In genomic region chr22:46798041-46798365, GRCh38 we compare ENCODE assay signal across 15 cellular contexts. TPM values are rescaled to one million over a fixed set of nuclear protein-coding genes. Genes with fewer than 3 reads are reported as not detected.
DNase-seq lines count a peak whose midpoint lies in the region; ATAC-seq and TF ChIP-seq lines count a peak whose summit lies in the region.
"Had no signal": no experiment of that assay in that cellular context is flagged by ENCODE, and none has a peak within 500 bp of the region (broad histone marks: within the 10 kb centered on the region; RNA-seq: fewer than 3 reads in every experiment).

No MANE protein-coding gene starts in this region.

- DNase-seq in activated T-cell treated with anti-CD3 and anti-CD28 coated beads, Interleukin-2, amount 50 U/mL, for 24 hours = no peak
- no peak for DNase-seq in activated T-cell treated with anti-CD3 and anti-CD28 coated beads, Interleukin-2, amount 50 U/mL, for 4 hours
- DNase-seq in HFFc6 (no peak), endodermal cell (no peak), heart right ventricle (no peak)
- DNase-seq: NCI-H1436 treated with DMSO at 0.1 percent for 48 hours, SIG-M5 had no signal

- no peak overlapping the region for H3K9ac ChIP-seq in endodermal cell (ENCODE audit: extremely low read depth, low read length, poor library complexity, severe bottlenecking)

- peaks cover 38% of the 10 kb centered on the region for H3K36me3 ChIP-seq in endodermal cell (ENCODE audit: control insufficient read depth, insufficient read depth, low read length)
- peaks cover 0 to 88% (median 33%) of the 10 kb centered on the region in 9 donors for H3K36me3 ChIP-seq in heart right ventricle

- no peak for ATAC-seq in activated T-cell treated with anti-CD3 and anti-CD28 coated beads, Interleukin-2, amount 50 U/mL, for 4 hours
- ATAC-seq in stimulated activated memory B cell treated with anti-CD40 and anti-IgM and Interleukin-4, amounts not matched to agents 10 μg/mL and 1 μg/mL and 100 μg/mL, for 72 hours = no peak
- ATAC-seq in GM21529 (IDR thresholded peaks at IDR 0.05; ENCODE audit: unreplicated experiment) (no peak), GM19324 (IDR thresholded peaks at IDR 0.05; ENCODE audit: low FRiP score, unreplicated experiment) (no peak), heart right ventricle (no peak)

- peaks cover 25% of the 10 kb centered on the region for H3K4me1 Mint-ChIP-seq in activated T-cell treated with anti-CD3 and anti-CD28 coated beads, Interleukin-2, amount 50 U/mL, for 24 hours (ENCODE audit: low read depth)
- H3K4me1 Mint-ChIP-seq in activated T-cell treated with anti-CD3 and anti-CD28 coated beads, Interleukin-2, amount 50 U/mL, for 4 hours (ENCODE audit: low read depth) = peaks cover 11% of the 10 kb centered on the region
- H3K4me1 Mint-ChIP-seq in HFFc6 (ENCODE audit: low read depth) = peaks cover 8% of the 10 kb centered on the region; the same call in 1 of the 2 replicates
- peaks cover 12% of the 10 kb centered on the region for H3K4me1 Mint-ChIP-seq in endodermal cell
- H3K4me1 Mint-ChIP-seq in stimulated activated memory B cell treated with anti-CD40 and anti-IgM and Interleukin-4, amounts not matched to agents 10 μg/mL and 1 μg/mL and 100 μg/mL, for 72 hours = peaks cover 58% of the 10 kb centered on the region
- H3K4me1 Mint-ChIP-seq: mesothelial cell of epicardium had no signal

- no peaks in the 10 kb centered on the region for H3K27me3 ChIP-seq in endodermal cell (ENCODE audit: control insufficient read depth, insufficient read depth, low read length, poor library complexity, severe bottlenecking)
- H3K27me3 ChIP-seq in heart right ventricle = no peaks in the 10 kb centered on the region
- H3K27me3 ChIP-seq: colonic mucosa, Peyer's patch, upper lobe of right lung had no signal

- no peak overlapping the region for H3K27ac ChIP-seq in endodermal cell (ENCODE audit: low read depth, low read length)
- no peak overlapping the region for H3K27ac ChIP-seq in heart right ventricle
- H3K27ac ChIP-seq: colonic mucosa, upper lobe of right lung had no signal

- TF ChIP-seq CTCF in HFFc6 (IDR thresholded peaks at IDR 0.05) (no peak), endodermal cell (conservative IDR thresholded peaks at IDR 0.05) (no peak), heart right ventricle (IDR thresholded peaks at IDR 0.05) (no peak)

- H3K9me3 ChIP-seq in endodermal cell (ENCODE audit: control insufficient read depth, low read length) (no peaks in the 10 kb centered on the region), heart right ventricle (no peaks in the 10 kb centered on the region)
- H3K9me3 ChIP-seq: colonic mucosa, Peyer's patch, upper lobe of right lung had no signal

- peaks cover 84% of the 10 kb centered on the region for H3K36me3 Mint-ChIP-seq in activated T-cell treated with anti-CD3 and anti-CD28 coated beads, Interleukin-2, amount 50 U/mL, for 24 hours (ENCODE audit: low read depth)
- peaks cover 38% of the 10 kb centered on the region for H3K36me3 Mint-ChIP-seq in activated T-cell treated with anti-CD3 and anti-CD28 coated beads, Interleukin-2, amount 50 U/mL, for 4 hours (ENCODE audit: insufficient read depth)
- peaks cover 9% of the 10 kb centered on the region for H3K36me3 Mint-ChIP-seq in HFFc6 (ENCODE audit: low read depth)
- peaks cover 51% of the 10 kb centered on the region for H3K36me3 Mint-ChIP-seq in endodermal cell (ENCODE audit: low read depth)
- H3K36me3 Mint-ChIP-seq in stimulated activated memory B cell treated with anti-CD40 and anti-IgM and Interleukin-4, amounts not matched to agents 10 μg/mL and 1 μg/mL and 100 μg/mL, for 72 hours = peaks cover 66% of the 10 kb centered on the region

- no peak overlapping the region for H3K4me3 Mint-ChIP-seq in activated T-cell treated with anti-CD3 and anti-CD28 coated beads, Interleukin-2, amount 50 U/mL, for 24 hours
- H3K4me3 Mint-ChIP-seq in activated T-cell treated with anti-CD3 and anti-CD28 coated beads, Interleukin-2, amount 50 U/mL, for 4 hours = no peak overlapping the region
- H3K4me3 Mint-ChIP-seq in HFFc6 (no peak overlapping the region), endodermal cell (no peak overlapping the region)
- no peak overlapping the region for H3K4me3 Mint-ChIP-seq in stimulated activated memory B cell treated with anti-CD40 and anti-IgM and Interleukin-4, amounts not matched to agents 10 μg/mL and 1 μg/mL and 100 μg/mL, for 72 hours
- H3K4me3 Mint-ChIP-seq: activated naive CD8-positive, alpha-beta T cell treated with anti-CD3 and anti-CD28 coated beads for 36 hours; mesothelial cell of epicardium had no signal

- no peaks in the 10 kb centered on the region for H3K27me3 Mint-ChIP-seq in activated T-cell treated with anti-CD3 and anti-CD28 coated beads, Interleukin-2, amount 50 U/mL, for 24 hours
- no peaks in the 10 kb centered on the region for H3K27me3 Mint-ChIP-seq in activated T-cell treated with anti-CD3 and anti-CD28 coated beads, Interleukin-2, amount 50 U/mL, for 4 hours (ENCODE audit: low read depth)
- no peaks in the 10 kb centered on the region; the same call in 1 of the 2 replicates for H3K27me3 Mint-ChIP-seq in HFFc6 (ENCODE audit: insufficient read depth)
- no peaks in the 10 kb centered on the region for H3K27me3 Mint-ChIP-seq in endodermal cell (ENCODE audit: insufficient read depth)
- H3K27me3 Mint-ChIP-seq in stimulated activated memory B cell treated with anti-CD40 and anti-IgM and Interleukin-4, amounts not matched to agents 10 μg/mL and 1 μg/mL and 100 μg/mL, for 72 hours = no peaks in the 10 kb centered on the region
- H3K27me3 Mint-ChIP-seq: activated naive CD8-positive, alpha-beta T cell treated with anti-CD3 and anti-CD28 coated beads for 36 hours had no signal

- intact Hi-C loops in heart right ventricle (cut with DNase I) = loop anchor here in 7 of 10 donors (2.0 to 10.0 kb wide), 5 partner anchors 39 to 1697 kb away; no protein-coding TSS in a partner anchor

- H3K27ac Mint-ChIP-seq in activated T-cell treated with anti-CD3 and anti-CD28 coated beads, Interleukin-2, amount 50 U/mL, for 24 hours = peak overlapping the region; percentile 83
- H3K27ac Mint-ChIP-seq in HFFc6 = peak overlapping the region; percentile 15; the same call in 1 of the 2 replicates
- H3K27ac Mint-ChIP-seq in endodermal cell = peak overlapping the region; percentile 27
- H3K27ac Mint-ChIP-seq in stimulated activated memory B cell treated with anti-CD40 and anti-IgM and Interleukin-4, amounts not matched to agents 10 μg/mL and 1 μg/mL and 100 μg/mL, for 72 hours = peak overlapping the region; percentile 43
- H3K27ac Mint-ChIP-seq: mesothelial cell of epicardium had no signal

- WGBS in endodermal cell (ENCODE audit: insufficient coverage in 1 of 2, insufficient read length in 1 of 2), 2 experiments = 92 to 93% methylated on average over 4 to 5 of the region's 5 CpGs
- WGBS in heart right ventricle, 2 donors = 92 to 95% methylated on average over 5 of the region's 5 CpGs

- H3K4me1 ChIP-seq in endodermal cell (ENCODE audit: control insufficient read depth, insufficient read depth, low read length) = no peaks in the 10 kb centered on the region
- H3K4me1 ChIP-seq in heart right ventricle = peaks cover 0 to 20% (median 9%) of the 10 kb centered on the region in 9 donors
- H3K4me1 ChIP-seq: colonic mucosa had no signal

- H3K4me3 ChIP-seq in endodermal cell (ENCODE audit: low read length) (no peak overlapping the region), heart right ventricle (no peak overlapping the region)
- H3K4me3 ChIP-seq: colonic mucosa, Peyer's patch, upper lobe of right lung had no signal

- H3K9me3 Mint-ChIP-seq in activated T-cell treated with anti-CD3 and anti-CD28 coated beads, Interleukin-2, amount 50 U/mL, for 24 hours = no peaks in the 10 kb centered on the region
- no peaks in the 10 kb centered on the region for H3K9me3 Mint-ChIP-seq in activated T-cell treated with anti-CD3 and anti-CD28 coated beads, Interleukin-2, amount 50 U/mL, for 4 hours
- H3K9me3 Mint-ChIP-seq in HFFc6 = no peaks in the 10 kb centered on the region
- no peaks in the 10 kb centered on the region for H3K9me3 Mint-ChIP-seq in endodermal cell
- H3K9me3 Mint-ChIP-seq in stimulated activated memory B cell treated with anti-CD40 and anti-IgM and Interleukin-4, amounts not matched to agents 10 μg/mL and 1 μg/mL and 100 μg/mL, for 72 hours = no peaks in the 10 kb centered on the region
- H3K9me3 Mint-ChIP-seq: activated naive CD8-positive, alpha-beta T cell treated with anti-CD3 and anti-CD28 coated beads for 36 hours; mesothelial cell of epicardium had no signal

RNA-seq across cellular contexts. Expression of gene TBC1D22A, which starts 35.6 kb away (rescaled TPM):
- total RNA-seq in activated T-cell treated with anti-CD3 and anti-CD28 coated beads, Interleukin-2, amount 50 U/mL, for 4 hours = 10 to 100 TPM; 29.8 to 31.1 (median 29.9) TPM
- total RNA-seq in HFFc6 (2021; fragmentation: NEBNext Ultra II Directional; extraction: Animal tissue kit (Norgen Biotek cat#: 25700)) = 10 to 100 TPM; 20.4 to 24.1 (median 22.2) TPM
- total RNA-seq in endodermal cell (10 to 100 TPM; 21.0 to 27.9 TPM), heart right ventricle (10 to 100 TPM; 14.6 to 27.9 (median 18.0) TPM)
- polyA plus RNA-seq in endodermal cell (2013, experiment 1 of 2) = 11.4 TPM
- 11.7 TPM for polyA plus RNA-seq in endodermal cell (2013, experiment 2 of 2)
- polyA plus RNA-seq in heart right ventricle = 10 to 100 TPM in 1 of 2 donors, 1 to 10 TPM in 1; 7.2 to 13.2 TPM

RNA-seq across cellular contexts. Expression of gene CERK, which starts 60.0 kb away (rescaled TPM):
- total RNA-seq in activated T-cell treated with anti-CD3 and anti-CD28 coated beads, Interleukin-2, amount 50 U/mL, for 4 hours = 10 to 100 TPM; 41.4 to 47.3 (median 44.9) TPM
- total RNA-seq in HFFc6 (2021; fragmentation: NEBNext Ultra II Directional; extraction: Animal tissue kit (Norgen Biotek cat#: 25700)) = 10 to 100 TPM; 49.1 to 54.8 (median 52.0) TPM
- 10 to 100 TPM; 54.9 to 57.6 TPM for total RNA-seq in endodermal cell
- 63.5 TPM for polyA plus RNA-seq in endodermal cell (2013, experiment 1 of 2)
- polyA plus RNA-seq in endodermal cell (2013, experiment 2 of 2) = 60.5 TPM
- 10 to 100 TPM; 50.9 to 97.0 (median 74.2) TPM for total RNA-seq in heart right ventricle
- polyA plus RNA-seq in heart right ventricle = 10 to 100 TPM; 21.5 to 55.3 TPM

Comparison
In these comparisons a context has a peak if more than half of its experiments do, and no peak if none do; other contexts are left out.
1. H3K27ac Mint-ChIP-seq: peak in every context shown above with its lines; median percentile 83 in activated T-cell treated with anti-CD3 and anti-CD28 coated beads, Interleukin-2, amount 50 U/mL, for 24 hours; 43 in stimulated activated memory B cell treated with anti-CD40 and anti-IgM and Interleukin-4, amounts not matched to agents 10 μg/mL and 1 μg/mL and 100 μg/mL, for 72 hours; 27 in endodermal cell; 15 in HFFc6.